ENCODE assay signal across 8 cellular contexts in genomic region chr2:199851499-199851816, GRCh38.
DNase-seq lines count a peak whose midpoint lies in the region; ATAC-seq lines count a peak whose summit lies in the region.

No MANE protein-coding gene starts in this region.

- H3K27ac ChIP-seq in subcutaneous abdominal adipose tissue (ENCODE audit: low read depth, low read length): peak overlapping the region; percentile 77

- no peak for DNase-seq in T-helper 1 cell
- no peak for DNase-seq in NCI-H1048 (lab: John Stamatoyannopoulos, UW)
- DNase-seq in SW480 (ENCODE audit: low spot score): no peak

- H3K27ac Mint-ChIP-seq in T-helper 1 cell treated with Interleukin-12 subunit alpha and Interleukin-12 subunit beta and Interleukin-4 antibody, amounts not matched to agents 30 μg/mL and 1 μg/mL, for 36 hours: peak overlapping the region; percentile 86
- peak overlapping the region; percentile 95 for H3K27ac Mint-ChIP-seq in activated naive CD8-positive, alpha-beta T cell

- H3K9me3 Mint-ChIP-seq in T-helper 1 cell treated with Interleukin-12 subunit alpha and Interleukin-12 subunit beta and Interleukin-4 antibody, amounts not matched to agents 30 μg/mL and 1 μg/mL, for 36 hours: no peaks in the 10 kb centered on the region
- no peaks in the 10 kb centered on the region for H3K9me3 Mint-ChIP-seq in activated naive CD8-positive, alpha-beta T cell (ENCODE audit: low read depth)

- H3K4me3 ChIP-seq in iPS-18c (ENCODE audit: insufficient read depth, low read depth, low read length) (peak overlapping the region; percentile 71), subcutaneous abdominal adipose tissue (ENCODE audit: low read depth in 1 of 5, low read length in 5 of 5) (peak overlapping the region; percentile 67 to 88 (median 78))

- peaks cover 3 to 14% (median 6%) of the 10 kb centered on the region in 5 donors for H3K4me1 ChIP-seq in subcutaneous abdominal adipose tissue (ENCODE audit: control insufficient read depth in 5 of 5, insufficient read depth in 5 of 5, low read length in 5 of 5)

- peaks cover 38% of the 10 kb centered on the region for H3K27me3 Mint-ChIP-seq in T-helper 1 cell treated with Interleukin-12 subunit alpha and Interleukin-12 subunit beta and Interleukin-4 antibody, amounts not matched to agents 30 μg/mL and 1 μg/mL, for 36 hours (ENCODE audit: low read depth)
- no peaks in the 10 kb centered on the region for H3K27me3 Mint-ChIP-seq in activated naive CD8-positive, alpha-beta T cell

- H3K4me1 Mint-ChIP-seq in T-helper 1 cell treated with Interleukin-12 subunit alpha and Interleukin-12 subunit beta and Interleukin-4 antibody, amounts not matched to agents 30 μg/mL and 1 μg/mL, for 36 hours (ENCODE audit: low read depth): peaks cover 4% of the 10 kb centered on the region
- H3K4me1 Mint-ChIP-seq in activated naive CD8-positive, alpha-beta T cell (ENCODE audit: low read depth): peaks cover 10% of the 10 kb centered on the region

- H3K36me3 Mint-ChIP-seq in T-helper 1 cell treated with Interleukin-12 subunit alpha and Interleukin-12 subunit beta and Interleukin-4 antibody, amounts not matched to agents 30 μg/mL and 1 μg/mL, for 36 hours (ENCODE audit: low read depth): no peaks in the 10 kb centered on the region
- no peaks in the 10 kb centered on the region for H3K36me3 Mint-ChIP-seq in activated naive CD8-positive, alpha-beta T cell

- no peaks in the 10 kb centered on the region for H3K36me3 ChIP-seq in subcutaneous abdominal adipose tissue (ENCODE audit: control insufficient read depth in 5 of 5, insufficient read depth in 5 of 5, low read length in 5 of 5)

- no peak for ATAC-seq in HG03442 (IDR thresholded peaks at IDR 0.05; ENCODE audit: unreplicated experiment)

- H3K4me3 Mint-ChIP-seq in T-helper 1 cell treated with Interleukin-12 subunit alpha and Interleukin-12 subunit beta and Interleukin-4 antibody, amounts not matched to agents 30 μg/mL and 1 μg/mL, for 36 hours: peak overlapping the region; percentile 96
- peak overlapping the region; percentile 95 for H3K4me3 Mint-ChIP-seq in activated naive CD8-positive, alpha-beta T cell

- H3K9me3 ChIP-seq in iPS-18c (ENCODE audit: control insufficient read depth, insufficient read depth, low read length): no peaks in the 10 kb centered on the region
- H3K9me3 ChIP-seq in subcutaneous abdominal adipose tissue (ENCODE audit: control insufficient read depth in 5 of 5, low read length in 5 of 5): no peaks in the 10 kb centered on the region

- H3K27me3 ChIP-seq in subcutaneous abdominal adipose tissue (ENCODE audit: control insufficient read depth in 5 of 5, insufficient read depth in 4 of 5, low read length in 5 of 5): no peaks in the 10 kb centered on the region

- H3K9ac ChIP-seq in subcutaneous abdominal adipose tissue (ENCODE audit: low read length in 5 of 5): peak overlapping the region in 4 of 5 donors; percentile 57 to 71 (median 61)
